Comparison of ENCODE assay signal across 8 cellular contexts in the genomic region with DNA sequence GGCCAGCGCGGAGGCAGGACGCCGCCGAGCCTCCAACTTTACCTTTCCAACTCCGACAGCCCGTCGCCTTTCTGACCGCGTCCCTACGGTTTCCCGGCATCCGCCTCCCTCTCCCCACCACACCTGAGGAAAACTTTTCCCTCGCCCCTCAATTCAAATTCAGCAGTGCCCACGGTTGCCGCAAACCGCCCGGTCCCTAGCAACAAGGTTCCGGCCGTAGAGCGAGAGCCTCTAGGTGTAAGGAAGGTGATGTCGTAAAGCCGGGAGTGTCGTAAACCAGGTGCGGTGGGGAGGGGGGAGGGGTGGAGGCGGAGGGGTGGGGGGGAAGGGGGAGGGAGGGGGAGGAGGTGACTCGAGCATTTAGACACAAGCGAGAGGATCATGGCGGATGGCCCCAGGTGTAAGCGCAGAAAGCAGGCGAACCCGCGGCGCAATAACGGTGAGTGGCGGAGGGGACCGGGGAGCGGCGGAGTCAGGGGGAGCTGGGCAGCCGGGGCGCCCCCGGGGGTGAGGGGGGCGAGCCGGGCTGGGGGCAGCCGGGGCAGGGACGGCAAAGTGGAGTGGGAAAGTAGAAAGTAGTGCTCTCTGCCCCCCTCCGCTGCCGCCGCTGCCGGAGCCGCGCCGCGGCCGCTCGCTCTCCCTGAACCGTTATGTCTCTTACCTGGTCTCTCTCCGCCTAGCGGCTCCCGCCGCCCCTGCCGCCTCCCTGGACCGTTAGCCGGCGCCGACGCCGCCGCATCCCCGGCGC. TPM values are rescaled to one million over a fixed set of nuclear protein-coding genes. Genes with fewer than 3 reads are reported as not detected.
DNase-seq lines count a peak whose midpoint lies in the region; ATAC-seq, FAIRE-seq and TF ChIP-seq lines count a peak whose summit lies in the region.

A gene (plus strand): TSS at position 363 of the 748 bp plus-strand sequence. CDS start 19 bp downstream, at position 382.

- ATAC-seq in GM19467 (IDR thresholded peaks at IDR 0.05; ENCODE audit: unreplicated experiment) = peak; percentile 41

- H3K4me3 ChIP-seq in endothelial cell of umbilical vein (replicated peaks in 1 of 3; ENCODE audit: insufficient read depth in 1 of 3, low read depth in 1 of 3, low read length in 3 of 3) = peak within 1 kb of the TSS; percentile 88 to 96 (median 94)
- H3K4me3 ChIP-seq in mononuclear cell (ENCODE audit: low read length) = peak within 1 kb of the TSS; percentile 76

- peaks cover 10% of the 10 kb centered on the region for H4K20me1 ChIP-seq in endothelial cell of umbilical vein (replicated peaks; ENCODE audit: control insufficient read depth, extremely low read depth, insufficient read depth, low read length)

- H3K27ac ChIP-seq in endothelial cell of umbilical vein (ENCODE audit: insufficient read depth, low read depth, low read length) = peak within 1 kb of the TSS; percentile 96

- POLR2A ChIA-PET in endothelial cell of umbilical vein (lab: Charles Lee) = interaction anchor here (0.7 to 1.5 kb wide), 2 partner anchors 287 to 403 kb away, joined by 3 to 4 read pairs; a partner anchor contains a TSS

- no TSS peak for BruUV-seq in endothelial cell of umbilical vein (replicated peaks; lab: Mats Ljungman, UMichigan)

- no peaks in the 10 kb centered on the region for H3K36me3 ChIP-seq in endothelial cell of umbilical vein (ENCODE audit: control insufficient read depth in 2 of 2, extremely low read depth in 1 of 2, insufficient read depth in 2 of 2, low read length in 2 of 2)

- DNase-seq in COLO668 (lab: John Stamatoyannopoulos, UW; ENCODE audit: unreplicated experiment) (peak; percentile 87), HT-29 (ENCODE audit: low spot score) (peak; percentile 84), endothelial cell of umbilical vein (ENCODE audit: low read depth, low spot score) (peak; percentile 79)
- peak; percentile 65 for DNase-seq in NK-92 treated with Interleukin-12 subunit alpha and Interleukin-12 subunit beta, amount 100 ng/mL, for 24 hours (lab: John Stamatoyannopoulos, UW)
- DNase-seq in activated CD8-positive, alpha-beta memory T cell treated with anti-CD3 and anti-CD28 coated beads, Interleukin-2, amount 50 U/mL, for 4 hours = peak; percentile 90
- peak; percentile 64 to 80 for DNase-seq in stimulated activated CD8-positive, alpha-beta memory T cell treated with anti-CD3 and anti-CD28 coated beads, Interleukin-4, amount 100 ng/mL, for 1 hour (ENCODE audit: low read depth in 2 of 2, low spot score in 1 of 2)

- peak; percentile 71 for FAIRE-seq in endothelial cell of umbilical vein (lab: Jason Lieb, UNC)

- dilution Hi-C loops in endothelial cell of umbilical vein (cut with MboI; ENCODE audit: extremely low pct_ligation_motif_present, low sequenced_read_pairs) = no loop called here

- H3K9me3 ChIP-seq in endothelial cell of umbilical vein (replicated peaks; ENCODE audit: control insufficient read depth, insufficient read depth, low read length) (no peaks in the 10 kb centered on the region), mononuclear cell (ENCODE audit: low read depth, low read length) (no peaks in the 10 kb centered on the region)

- H3K4me1 ChIP-seq in endothelial cell of umbilical vein (ENCODE audit: control insufficient read depth, extremely low read depth, insufficient read depth, low read length) = peaks cover 64% of the 10 kb centered on the region
- peaks cover 20% of the 10 kb centered on the region for H3K4me1 ChIP-seq in mononuclear cell (ENCODE audit: insufficient read depth, low read length)

- peak; percentile 19 to 55 for TF ChIP-seq CTCF in endothelial cell of umbilical vein (IDR thresholded peaks at IDR 0.05; ENCODE audit: extremely low read depth in 1 of 2, insufficient read depth in 1 of 2, low read depth in 1 of 2, low read length in 2 of 2)

- intact Hi-C loops in endothelial cell of umbilical vein (cut with micrococcal nuclease) = loop anchor here (1.0 to 10.0 kb wide), 11 partner anchors 40 to 592 kb away; no protein-coding TSS in a partner anchor

- CTCF ChIA-PET in endothelial cell of umbilical vein (lab: Charles Lee) = interaction anchor here (1.9 to 2.6 kb wide), 3 partner anchors 172 to 567 kb away, joined by 8 to 13 read pairs (median 12); a partner anchor contains a TSS

- peak within 1 kb of the TSS; percentile 41 for H2AFZ ChIP-seq in endothelial cell of umbilical vein (ENCODE audit: low read depth, low read length)

- peak within 1 kb of the TSS; percentile 99 for H3K4me2 ChIP-seq in endothelial cell of umbilical vein (ENCODE audit: insufficient read depth, low read length)

- TF ChIP-seq POLR2A in endothelial cell of umbilical vein (IDR thresholded peaks at IDR 0.05; ENCODE audit: low read depth, low read length) = no peak

- H3K79me2 ChIP-seq in endothelial cell of umbilical vein (ENCODE audit: control insufficient read depth, insufficient read depth, low read length) = peaks cover 64% of the 10 kb centered on the region

- no peaks in the 10 kb centered on the region for H3K9me1 ChIP-seq in endothelial cell of umbilical vein (replicated peaks; ENCODE audit: control insufficient read depth, extremely low read depth, insufficient read depth, low read length)

- H3K27me3 ChIP-seq in endothelial cell of umbilical vein (ENCODE audit: control insufficient read depth in 2 of 2, insufficient read depth in 2 of 2, low read length in 2 of 2) (no peaks in the 10 kb centered on the region), mononuclear cell (ENCODE audit: insufficient read depth, low read length) (no peaks in the 10 kb centered on the region)

- peak within 1 kb of the TSS; percentile 97 for H3K9ac ChIP-seq in endothelial cell of umbilical vein (replicated peaks; ENCODE audit: extremely low read depth, insufficient read depth, low read length)

TF ChIP-seq in endothelial cell of umbilical vein, 7 proteins besides CTCF, POLR2A, EP300 and RAD21:
- TF ChIP-seq, protein P1, sequence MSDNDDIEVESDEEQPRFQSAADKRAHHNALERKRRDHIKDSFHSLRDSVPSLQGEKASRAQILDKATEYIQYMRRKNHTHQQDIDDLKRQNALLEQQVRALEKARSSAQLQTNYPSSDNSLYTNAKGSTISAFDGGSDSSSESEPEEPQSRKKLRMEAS (IDR thresholded peaks at IDR 0.05; ENCODE audit: insufficient read depth, insufficient read length) = no peak
- TF ChIP-seq FOS (IDR thresholded peaks at IDR 0.05; ENCODE audit: borderline replicate concordance, insufficient read depth, low read length) (no peak), GATA2 (IDR thresholded peaks at IDR 0.05; ENCODE audit: insufficient read depth, insufficient read length, low read depth, low read length) (no peak), JUN (IDR thresholded peaks at IDR 0.05; ENCODE audit: borderline replicate concordance, insufficient read depth, insufficient read length, low read depth) (no peak), MYC (IDR thresholded peaks at IDR 0.05; ENCODE audit: low read depth, low read length) (no peak), POLR2AphosphoS5 (IDR thresholded peaks at IDR 0.05; ENCODE audit: insufficient read depth, low read depth, low read length) (no peak), EZH2 (IDR thresholded peaks at IDR 0.05; ENCODE audit: borderline replicate concordance, low read depth, low read length, severe bottlenecking) (no peak)

RNA-seq across cellular contexts. Expression of the gene that starts here (rescaled TPM):
- total RNA-seq in HT-29 (2014; rRNA removed; shearing (Covaris generic)) = 0.37 and 1.2 TPM in 2 replicates
- 117 and 130 TPM in 2 replicates for total RNA-seq in endothelial cell of umbilical vein
- 16.2 and 19.8 TPM in 2 replicates for polyA plus RNA-seq in endothelial cell of umbilical vein
- 25.6 and 27.9 TPM in 2 replicates for polyA plus RNA-seq in endothelial cell of umbilical vein (2011; cell fraction: cytosol; rRNA removed)
- 147 and 165 TPM in 2 replicates for polyA plus RNA-seq in endothelial cell of umbilical vein (2011; cell fraction: nucleus; rRNA removed)
- polyA plus RNA-seq in endothelial cell of umbilical vein (2012) = 70.6 and 77.6 TPM in 2 replicates
- polyA minus RNA-seq in endothelial cell of umbilical vein = 125 and 132 TPM in 2 replicates
- polyA minus RNA-seq in endothelial cell of umbilical vein (2011; cell fraction: cytosol; rRNA and poly(A)+ RNA removed) = 8.4 TPM
- polyA minus RNA-seq in endothelial cell of umbilical vein (2011; cell fraction: nucleus; rRNA and poly(A)+ RNA removed) = 450 and 456 TPM in 2 replicates
- 172 TPM for total RNA-seq in mononuclear cell

Comparison
In these comparisons a context has a peak if more than half of its experiments do, and no peak if none do; other contexts are left out.
1. Peak in every context shown above with its lines: DNase-seq, ATAC-seq, H3K4me3 ChIP-seq and H3K27ac ChIP-seq.
2. RNA of the gene that starts here (total RNA-seq): 172 TPM in mononuclear cell (single experiment) and 117 to 130 TPM in endothelial cell of umbilical vein; 0.37 to 1.2 TPM in HT-29; every median in the first group is over 10 times any median in the second.